ENCODE assay signal across 10 cellular contexts in the genomic region with DNA sequence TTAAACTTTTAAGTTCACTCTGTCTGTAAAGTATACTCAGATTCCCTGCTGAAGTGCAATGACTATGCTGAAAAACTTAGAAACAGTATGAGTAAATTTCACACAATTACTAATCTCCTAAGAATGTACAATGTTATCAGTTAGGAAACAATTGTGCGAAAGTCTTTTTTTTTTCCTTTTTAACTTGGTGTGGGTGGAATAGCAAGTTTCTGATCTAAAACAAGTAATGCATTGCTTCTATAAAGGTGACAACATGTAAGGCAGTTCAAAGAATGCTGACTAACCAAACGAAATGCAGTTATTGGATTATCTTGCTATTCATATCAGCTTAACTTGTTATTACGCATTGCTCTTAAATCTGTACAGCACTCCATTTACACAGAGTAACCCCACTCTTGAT. TPM values are rescaled to one million over a fixed set of nuclear protein-coding genes. Genes with fewer than 3 reads are reported as not detected.
DNase-seq lines count a peak whose midpoint lies in the region; ATAC-seq and TF ChIP-seq lines count a peak whose summit lies in the region.
"Had no signal": no experiment of that assay in that cellular context is flagged by ENCODE, and none has a peak within 500 bp of the region (broad histone marks: within the 10 kb centered on the region; RNA-seq: fewer than 3 reads in every experiment).

No MANE protein-coding gene starts in this region.

- H3K4me1 Mint-ChIP-seq in activated CD4-positive, alpha-beta memory T cell treated with anti-CD3 and anti-CD28 coated beads for 36 hours (ENCODE audit: low read depth): peaks cover 25% of the 10 kb centered on the region
- H3K4me1 Mint-ChIP-seq in activated CD4-positive, alpha-beta memory T cell treated with anti-CD3 and anti-CD28 coated beads, Interleukin-2, amount 10 ng/mL, durations not matched to agents 7 days and 5 days: peaks cover 13% of the 10 kb centered on the region

- no peak for TF ChIP-seq CTCF in fibroblast of lung (conservative IDR thresholded peaks at IDR 0.05 in 1 of 2, IDR thresholded peaks at IDR 0.05 in 1 of 2; ENCODE audit: low read depth in 1 of 2, low read length in 2 of 2)

- DNase-seq in activated CD4-positive, alpha-beta memory T cell treated with anti-CD3 and anti-CD28 coated beads for 36 hours: no peak
- DNase-seq in activated CD4-positive, alpha-beta memory T cell treated with anti-CD3 and anti-CD28 coated beads, Interleukin-2, amount 10 ng/mL, durations not matched to agents 7 days and 5 days: no peak
- DNase-seq in SJSA1 (ENCODE audit: low read depth in 1 of 2, low spot score in 2 of 2): peak in 1 of 2 experiments; percentile 60
- DNase-seq in fibroblast of lung (ENCODE audit: low read depth in 2 of 2): peak; percentile 74 to 93
- DNase-seq in stimulated activated naive CD8-positive, alpha-beta T cell treated with anti-CD3 and anti-CD28 coated beads, Interleukin-15, Interleukin-2, amounts not matched to agents 100 U/mL and 50 U/mL, for 24 hours: no peak
- no peak for DNase-seq in iPS-NIHi7 (ENCODE audit: extremely low spot score)
- DNase-seq: OCI-M1; stimulated activated CD4-positive, alpha-beta T cell treated with anti-CD3 and anti-CD28 coated beads, Interleukin-1b, Interleukin-23, amount 100 ng/mL, for 48 hours had no signal

- H3K4me1 ChIP-seq in SJSA1 (replicated peaks) (peaks cover 24% of the 10 kb centered on the region), fibroblast of lung (ENCODE audit: control insufficient read depth, extremely low read depth, insufficient read depth, low read length) (peaks cover 2% of the 10 kb centered on the region)

- H3K27ac ChIP-seq in SJSA1 (peak overlapping the region; percentile 82), fibroblast of lung (ENCODE audit: insufficient read depth, low read length) (peak overlapping the region; percentile 48)

- no peak overlapping the region for H2AFZ ChIP-seq in fibroblast of lung (ENCODE audit: low read length)

- no peaks in the 10 kb centered on the region for H3K27me3 Mint-ChIP-seq in activated CD4-positive, alpha-beta memory T cell treated with anti-CD3 and anti-CD28 coated beads for 36 hours
- no peaks in the 10 kb centered on the region for H3K27me3 Mint-ChIP-seq in activated CD4-positive, alpha-beta memory T cell treated with anti-CD3 and anti-CD28 coated beads, Interleukin-2, amount 10 ng/mL, durations not matched to agents 7 days and 5 days

- no peak overlapping the region for H3K4me3 ChIP-seq in SJSA1
- H3K4me3 ChIP-seq in fibroblast of lung (replicated peaks in 1 of 4; ENCODE audit: control extremely low read depth in 1 of 4, insufficient read depth in 1 of 4, low read depth in 3 of 4, low read length in 4 of 4): no peak overlapping the region

- H3K4me3 Mint-ChIP-seq in activated CD4-positive, alpha-beta memory T cell treated with anti-CD3 and anti-CD28 coated beads for 36 hours: no peak overlapping the region
- no peak overlapping the region for H3K4me3 Mint-ChIP-seq in activated CD4-positive, alpha-beta memory T cell treated with anti-CD3 and anti-CD28 coated beads, Interleukin-2, amount 10 ng/mL, durations not matched to agents 7 days and 5 days

- intact Hi-C loops in activated CD4-positive, alpha-beta memory T cell treated with anti-CD3 and anti-CD28 coated beads for 36 hours (cut with micrococcal nuclease): loop anchor here (1.0 to 10.0 kb wide), 10 partner anchors 18 to 353 kb away; partner anchors contain the start of genes HEG1 and ZNF148

- POLR2A ChIA-PET in activated CD4-positive, alpha-beta memory T cell treated with anti-CD3 and anti-CD28 coated beads for 36 hours (lab: Charles Lee): interaction anchor here (0.6 to 1.5 kb wide), 4 partner anchors 79 to 128 kb away, joined by 3 to 4 read pairs (median 4); no protein-coding TSS in a partner anchor
- POLR2A ChIA-PET in activated CD4-positive, alpha-beta memory T cell treated with anti-CD3 and anti-CD28 coated beads, Interleukin-2, amount 10 ng/mL, durations not matched to agents 7 days and 5 days (lab: Charles Lee): no interaction called here

- no peak overlapping the region for H3K9ac ChIP-seq in fibroblast of lung (ENCODE audit: insufficient read depth, low read length)

- H3K36me3 ChIP-seq in SJSA1 (peaks cover 19% of the 10 kb centered on the region), fibroblast of lung (ENCODE audit: control insufficient read depth, insufficient read depth, low read length) (peaks cover 5% of the 10 kb centered on the region)

- H3K79me2 ChIP-seq in fibroblast of lung (ENCODE audit: control insufficient read depth, insufficient read depth, low read length): no peaks in the 10 kb centered on the region

- H3K27me3 ChIP-seq in SJSA1 (replicated peaks): no peaks in the 10 kb centered on the region
- no peaks in the 10 kb centered on the region for H3K27me3 ChIP-seq in fibroblast of lung (ENCODE audit: control insufficient read depth, insufficient read depth, low read length)

- peaks cover 29% of the 10 kb centered on the region for H3K36me3 Mint-ChIP-seq in activated CD4-positive, alpha-beta memory T cell treated with anti-CD3 and anti-CD28 coated beads for 36 hours
- peaks cover 52% of the 10 kb centered on the region for H3K36me3 Mint-ChIP-seq in activated CD4-positive, alpha-beta memory T cell treated with anti-CD3 and anti-CD28 coated beads, Interleukin-2, amount 10 ng/mL, durations not matched to agents 7 days and 5 days (ENCODE audit: low read depth)

- H3K4me2 ChIP-seq in fibroblast of lung (ENCODE audit: extremely low read depth, insufficient read depth, low read length): no peak overlapping the region

- peak overlapping the region; percentile 71 for H3K27ac Mint-ChIP-seq in activated CD4-positive, alpha-beta memory T cell treated with anti-CD3 and anti-CD28 coated beads for 36 hours
- no peak overlapping the region for H3K27ac Mint-ChIP-seq in activated CD4-positive, alpha-beta memory T cell treated with anti-CD3 and anti-CD28 coated beads, Interleukin-2, amount 10 ng/mL, durations not matched to agents 7 days and 5 days

- H4K20me1 ChIP-seq in fibroblast of lung (ENCODE audit: control insufficient read depth, extremely low read depth, insufficient read depth, low read length): no peaks in the 10 kb centered on the region

- H3K9me3 Mint-ChIP-seq in activated CD4-positive, alpha-beta memory T cell treated with anti-CD3 and anti-CD28 coated beads for 36 hours: peaks cover 3% of the 10 kb centered on the region
- peaks cover 2% of the 10 kb centered on the region for H3K9me3 Mint-ChIP-seq in activated CD4-positive, alpha-beta memory T cell treated with anti-CD3 and anti-CD28 coated beads, Interleukin-2, amount 10 ng/mL, durations not matched to agents 7 days and 5 days

- no peaks in the 10 kb centered on the region for H3K9me3 ChIP-seq in SJSA1 (replicated peaks)
- no peaks in the 10 kb centered on the region for H3K9me3 ChIP-seq in fibroblast of lung (ENCODE audit: control insufficient read depth, insufficient read depth, low read depth, low read length)

- peak; percentile 91 for ATAC-seq in stimulated activated naive CD8-positive, alpha-beta T cell treated with anti-CD3 and anti-CD28 coated beads, Interleukin-15, Interleukin-2, amounts not matched to agents 100 U/mL and 50 U/mL, for 24 hours
- ATAC-seq in GM21619 (IDR thresholded peaks at IDR 0.05; ENCODE audit: unreplicated experiment) (no peak), HG02763 (IDR thresholded peaks at IDR 0.05; ENCODE audit: unreplicated experiment) (no peak)

- CTCF ChIA-PET in activated CD4-positive, alpha-beta memory T cell treated with anti-CD3 and anti-CD28 coated beads for 36 hours (lab: Charles Lee): interaction anchor here (0.8 to 1.5 kb wide), 3 partner anchors 89 to 150 kb away, joined by 3 read pairs; no protein-coding TSS in a partner anchor
- CTCF ChIA-PET in activated CD4-positive, alpha-beta memory T cell treated with anti-CD3 and anti-CD28 coated beads, Interleukin-2, amount 10 ng/mL, durations not matched to agents 7 days and 5 days (lab: Charles Lee): no interaction called here

RNA-seq across cellular contexts. Expression of gene SLC12A8, which starts 19.3 kb away (rescaled TPM):
- total RNA-seq in activated CD4-positive, alpha-beta memory T cell treated with anti-CD3 and anti-CD28 coated beads for 36 hours: under 1 TPM; 0.48 to 1.00 TPM
- total RNA-seq in activated CD4-positive, alpha-beta memory T cell treated with anti-CD3 and anti-CD28 coated beads, Interleukin-2, amount 10 ng/mL, durations not matched to agents 7 days and 5 days: 1 to 10 TPM in 1 of 2 experiments, under 1 TPM in 1; 0.65 to 1.3 TPM
- total RNA-seq in SJSA1 (2014; rRNA removed; shearing (Covaris generic)): 6.3 and 12.4 TPM in 2 replicates
- 9.8 and 19.5 TPM in 2 replicates for total RNA-seq in fibroblast of lung
- 7.6 and 15.1 TPM in 2 replicates for polyA plus RNA-seq in fibroblast of lung
- 5.7 and 10.8 TPM in 2 replicates for polyA plus RNA-seq in fibroblast of lung (2012)
- 20.3 and 22.0 TPM in 2 replicates for polyA minus RNA-seq in fibroblast of lung (ENCODE audit: low replicate concordance)

Comparison
In these comparisons a context has a peak if more than half of its experiments do, and no peak if none do; other contexts are left out.
1. DNase-seq: peak in fibroblast of lung (2 of 2); none in activated CD4-positive, alpha-beta memory T cell treated with anti-CD3 and anti-CD28 coated beads for 36 hours (single experiment), activated CD4-positive, alpha-beta memory T cell treated with anti-CD3 and anti-CD28 coated beads, Interleukin-2, amount 10 ng/mL, durations not matched to agents 7 days and 5 days (single experiment), stimulated activated naive CD8-positive, alpha-beta T cell treated with anti-CD3 and anti-CD28 coated beads, Interleukin-15, Interleukin-2, amounts not matched to agents 100 U/mL and 50 U/mL, for 24 hours (single experiment) and iPS-NIHi7 (single experiment).